ENCODE assay signal across 10 cellular contexts in the genomic region with DNA sequence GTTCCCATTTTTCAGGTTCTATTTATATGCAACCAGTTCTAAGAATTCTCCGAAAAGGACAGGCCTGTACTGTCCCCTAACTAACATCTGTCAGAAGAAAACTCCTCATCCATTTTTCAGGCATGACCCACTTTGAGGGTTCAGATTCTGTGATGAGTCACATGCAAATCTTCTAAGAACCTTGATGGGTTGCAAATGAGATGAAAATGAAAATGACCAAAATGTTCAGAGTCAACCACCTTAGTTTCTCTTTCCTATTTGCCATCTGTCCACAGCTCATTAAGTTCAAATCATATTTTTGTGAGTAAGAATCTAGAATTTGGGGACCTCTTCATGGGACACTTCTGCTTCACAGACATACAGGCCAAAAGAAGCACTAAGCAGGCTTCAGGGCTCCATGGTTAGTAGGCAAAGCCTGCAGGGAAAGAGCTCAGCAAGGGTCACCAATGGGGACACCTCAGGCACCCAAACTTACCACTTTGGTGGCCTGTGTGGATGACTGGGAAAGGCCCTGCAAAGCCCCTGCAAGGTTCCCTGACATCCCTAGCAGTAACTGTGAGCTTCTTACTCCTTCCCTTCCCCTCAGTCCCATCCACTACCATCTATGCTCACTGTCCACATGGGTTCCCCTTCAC.
DNase-seq lines count a peak whose midpoint lies in the region; ATAC-seq and TF ChIP-seq lines count a peak whose summit lies in the region.
"Had no signal": no experiment of that assay in that cellular context is flagged by ENCODE, and none has a peak within 500 bp of the region (broad histone marks: within the 10 kb centered on the region; RNA-seq: fewer than 3 reads in every experiment).

No MANE protein-coding gene starts in this region.

- peak; percentile 84 for ATAC-seq in HG02610 (IDR thresholded peaks at IDR 0.05; ENCODE audit: unreplicated experiment)
- peak; percentile 87 for ATAC-seq in HG03565 (IDR thresholded peaks at IDR 0.05; ENCODE audit: unreplicated experiment)
- peak; percentile 90 for ATAC-seq in stimulated activated naive CD8-positive, alpha-beta T cell treated with anti-CD3 and anti-CD28 coated beads, Interleukin-15, amount 100 ng/mL, for 72 hours

- H3K27me3 Mint-ChIP-seq in activated naive CD4-positive, alpha-beta T cell treated with anti-CD3 and anti-CD28 coated beads for 36 hours (ENCODE audit: low read depth) = peaks cover 3% of the 10 kb centered on the region
- peaks cover 31% of the 10 kb centered on the region for H3K27me3 Mint-ChIP-seq in stimulated activated naive CD8-positive, alpha-beta T cell treated with anti-CD3 and anti-CD28 coated beads, Interleukin-15, amount 100 ng/mL, for 72 hours

- H3K9me3 Mint-ChIP-seq in activated naive CD4-positive, alpha-beta T cell treated with anti-CD3 and anti-CD28 coated beads for 36 hours = no peaks in the 10 kb centered on the region
- no peaks in the 10 kb centered on the region for H3K9me3 Mint-ChIP-seq in stimulated activated naive CD8-positive, alpha-beta T cell treated with anti-CD3 and anti-CD28 coated beads, Interleukin-15, amount 100 ng/mL, for 72 hours
- H3K9me3 Mint-ChIP-seq: dendritic cell treated with granulocyte-macrophage colony-stimulating factor and Interleukin-4, amounts not matched to agents 40 ng/mL and 50 ng/mL, for 4 days had no signal

- no peaks in the 10 kb centered on the region for H3K4me1 ChIP-seq in ovary (ENCODE audit: insufficient read depth)
- no peaks in the 10 kb centered on the region for H3K4me1 ChIP-seq in esophagus squamous epithelium
- H3K4me1 ChIP-seq in thyroid gland = peaks cover 15 to 20% of the 10 kb centered on the region in 2 donors
- H3K4me1 ChIP-seq: parathyroid adenoma had no signal

- CTCF ChIA-PET in activated naive CD4-positive, alpha-beta T cell treated with anti-CD3 and anti-CD28 coated beads for 36 hours (lab: Charles Lee) = interaction anchor here (0.7 to 1.6 kb wide), 3 partner anchors 26 to 117 kb away, joined by 3 to 7 read pairs (median 3); no protein-coding TSS in a partner anchor

- 88 to 98% (median 97%) methylated on average over 1 of the region's 1 CpG for WGBS in ovary, 3 donors
- 71 to 93% methylated on average over 1 of the region's 1 CpG for WGBS in esophagus squamous epithelium, 2 donors
- 98% methylated on average over 1 of the region's 1 CpG for WGBS in thyroid gland, 2 donors

- peak overlapping the region; percentile 8 for H3K27ac Mint-ChIP-seq in activated naive CD4-positive, alpha-beta T cell treated with anti-CD3 and anti-CD28 coated beads for 36 hours
- peak overlapping the region in 1 of 2 donors; percentile 69 for H3K27ac Mint-ChIP-seq in stimulated activated naive CD8-positive, alpha-beta T cell treated with anti-CD3 and anti-CD28 coated beads, Interleukin-15, amount 100 ng/mL, for 72 hours
- H3K27ac Mint-ChIP-seq: dendritic cell treated with granulocyte-macrophage colony-stimulating factor and Interleukin-4, amounts not matched to agents 40 ng/mL and 50 ng/mL, for 4 days had no signal

- H3K36me3 Mint-ChIP-seq in activated naive CD4-positive, alpha-beta T cell treated with anti-CD3 and anti-CD28 coated beads for 36 hours (ENCODE audit: low read depth) = no peaks in the 10 kb centered on the region

- H3K36me3 ChIP-seq in ovary (no peaks in the 10 kb centered on the region), esophagus squamous epithelium (no peaks in the 10 kb centered on the region), thyroid gland (no peaks in the 10 kb centered on the region)

- intact Hi-C loops in activated naive CD4-positive, alpha-beta T cell treated with anti-CD3 and anti-CD28 coated beads for 36 hours (cut with micrococcal nuclease) = no loop called here
- intact Hi-C loops in ovary (cut with DNase I) (no loop called here), esophagus squamous epithelium (cut with DNase I) (no loop called here), thyroid gland (cut with DNase I) (no loop called here)

- no peak for DNase-seq in activated naive CD4-positive, alpha-beta T cell treated with anti-CD3 and anti-CD28 coated beads for 36 hours
- DNase-seq in activated naive CD4-positive, alpha-beta T cell (lab: John Stamatoyannopoulos, UW) = no peak
- DNase-seq in stimulated activated naive CD8-positive, alpha-beta T cell treated with anti-CD3 and anti-CD28 coated beads, Interleukin-15, amount 100 ng/mL, for 72 hours = peak; percentile 5 to 30
- DNase-seq in ovary (no peak), esophagus squamous epithelium (lab: John Stamatoyannopoulos, UW) (no peak), thyroid gland (no peak)

- no peaks in the 10 kb centered on the region for H3K27me3 ChIP-seq in ovary
- H3K27me3 ChIP-seq in esophagus squamous epithelium = peaks cover 0 to 7% (median 0%) of the 10 kb centered on the region in 4 donors
- H3K27me3 ChIP-seq in thyroid gland = no peaks in the 10 kb centered on the region

- TF ChIP-seq CTCF in ovary (IDR thresholded peaks at IDR 0.05) (no peak), esophagus squamous epithelium (IDR thresholded peaks at IDR 0.05) (no peak), thyroid gland (IDR thresholded peaks at IDR 0.05) (no peak)

- H3K4me3 ChIP-seq in ovary (no peak overlapping the region), esophagus squamous epithelium (no peak overlapping the region), thyroid gland (replicated peaks in 1 of 3) (no peak overlapping the region)

- H3K27ac ChIP-seq in ovary = no peak overlapping the region
- H3K27ac ChIP-seq in esophagus squamous epithelium = no peak overlapping the region
- no peak overlapping the region for H3K27ac ChIP-seq in thyroid gland
- H3K27ac ChIP-seq: parathyroid adenoma had no signal

- H3K4me3 Mint-ChIP-seq in activated naive CD4-positive, alpha-beta T cell treated with anti-CD3 and anti-CD28 coated beads for 36 hours = no peak overlapping the region
- H3K4me3 Mint-ChIP-seq in stimulated activated naive CD8-positive, alpha-beta T cell treated with anti-CD3 and anti-CD28 coated beads, Interleukin-15, amount 100 ng/mL, for 72 hours = peak overlapping the region; percentile 3 to 50
- H3K4me3 Mint-ChIP-seq: dendritic cell treated with granulocyte-macrophage colony-stimulating factor and Interleukin-4, amounts not matched to agents 40 ng/mL and 50 ng/mL, for 4 days had no signal

- peaks cover 16% of the 10 kb centered on the region for H3K4me1 Mint-ChIP-seq in activated naive CD4-positive, alpha-beta T cell treated with anti-CD3 and anti-CD28 coated beads for 36 hours (ENCODE audit: low read depth)
- H3K4me1 Mint-ChIP-seq in stimulated activated naive CD8-positive, alpha-beta T cell treated with anti-CD3 and anti-CD28 coated beads, Interleukin-15, amount 100 ng/mL, for 72 hours = peaks cover 35% of the 10 kb centered on the region

- no peak for TF ChIP-seq POLR2A in ovary (IDR thresholded peaks at IDR 0.05)
- no peak for TF ChIP-seq POLR2A in esophagus squamous epithelium (IDR thresholded peaks at IDR 0.05)
- TF ChIP-seq POLR2A in thyroid gland (IDR thresholded peaks at IDR 0.05) = no peak

- no peaks in the 10 kb centered on the region for H3K9me3 ChIP-seq in ovary
- H3K9me3 ChIP-seq in esophagus squamous epithelium = no peaks in the 10 kb centered on the region
- H3K9me3 ChIP-seq in thyroid gland = no peaks in the 10 kb centered on the region

- no peak for TF ChIP-seq EP300 in ovary (IDR thresholded peaks at IDR 0.05)

Comparison
In these comparisons a context has a peak if more than half of its experiments do, and no peak if none do; other contexts are left out.
1. DNase-seq: peak in stimulated activated naive CD8-positive, alpha-beta T cell treated with anti-CD3 and anti-CD28 coated beads, Interleukin-15, amount 100 ng/mL, for 72 hours (2 of 2); none in activated naive CD4-positive, alpha-beta T cell treated with anti-CD3 and anti-CD28 coated beads for 36 hours (single experiment), activated naive CD4-positive, alpha-beta T cell (0 of 4), ovary (0 of 5), esophagus squamous epithelium (single experiment) and thyroid gland (0 of 2).
2. Peak in every context shown above with its lines, with median percentiles within 50 percentile points of each other: ATAC-seq.